15 cellular contexts compared by ENCODE assay signal in the genomic region with DNA sequence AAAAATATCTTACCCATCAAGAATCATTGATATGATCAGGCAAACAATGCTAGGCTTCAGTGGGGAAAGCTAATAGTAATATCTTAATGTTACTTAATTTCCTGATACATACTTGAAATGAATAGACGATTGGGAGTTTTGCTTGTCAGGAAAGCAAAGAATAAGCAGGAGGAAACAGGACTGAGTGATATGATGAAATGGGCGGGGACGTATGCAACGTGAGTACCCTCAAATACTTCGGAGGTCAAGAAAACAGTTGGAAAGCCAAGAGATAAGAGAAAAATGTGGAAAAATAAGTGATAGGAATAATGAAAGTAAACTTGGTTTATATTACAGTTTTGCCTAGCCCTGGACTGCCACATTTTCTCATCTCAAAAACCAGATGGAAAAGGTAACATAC. TPM values are rescaled to one million over a fixed set of nuclear protein-coding genes. Genes with fewer than 3 reads are reported as not detected.
DNase-seq lines count a peak whose midpoint lies in the region; ATAC-seq and TF ChIP-seq lines count a peak whose summit lies in the region.
"Had no signal": no experiment of that assay in that cellular context is flagged by ENCODE, and none has a peak within 500 bp of the region (broad histone marks: within the 10 kb centered on the region; RNA-seq: fewer than 3 reads in every experiment).

No MANE protein-coding gene starts in this region.

- TF ChIP-seq CTCF in VCaP (conservative IDR thresholded peaks at IDR 0.05) (no peak), ascending aorta (IDR thresholded peaks at IDR 0.05) (no peak), fibroblast of the aortic adventitia (IDR thresholded peaks at IDR 0.05; ENCODE audit: insufficient read depth, low read length) (no peak), thoracic aorta (IDR thresholded peaks at IDR 0.05) (no peak), prostate gland (IDR thresholded peaks at IDR 0.05) (no peak)

- no peaks in the 10 kb centered on the region for H3K4me1 ChIP-seq in ascending aorta
- peaks cover 0 to 25% of the 10 kb centered on the region in 2 donors for H3K4me1 ChIP-seq in thoracic aorta (ENCODE audit: control insufficient read depth in 1 of 2, low read depth in 2 of 2)
- H3K4me1 ChIP-seq in prostate gland (replicated peaks): no peaks in the 10 kb centered on the region

- H3K4me3 Mint-ChIP-seq in activated CD8-positive, alpha-beta memory T cell treated with anti-CD3 and anti-CD28 coated beads, Interleukin-2, amount 10 ng/mL, durations not matched to agents 7 days and 5 days: no peak overlapping the region
- H3K4me3 Mint-ChIP-seq: CD14-positive monocyte; CD8-positive, alpha-beta T cell; H9 had no signal

- peaks cover 3% of the 10 kb centered on the region for H3K36me3 Mint-ChIP-seq in activated CD8-positive, alpha-beta memory T cell treated with anti-CD3 and anti-CD28 coated beads, Interleukin-2, amount 10 ng/mL, durations not matched to agents 7 days and 5 days

- H3K9me3 ChIP-seq in ascending aorta: no peaks in the 10 kb centered on the region
- H3K9me3 ChIP-seq in thoracic aorta: no peaks in the 10 kb centered on the region
- H3K9me3 ChIP-seq in prostate gland: no peaks in the 10 kb centered on the region

- peak overlapping the region; percentile 9 to 35 for H3K4me3 ChIP-seq in ascending aorta
- H3K4me3 ChIP-seq in fibroblast of the aortic adventitia (ENCODE audit: low read depth, low read length): peak overlapping the region; percentile 29
- H3K4me3 ChIP-seq in thoracic aorta: peak overlapping the region; percentile 49
- H3K4me3 ChIP-seq in prostate gland: no peak overlapping the region

- no peaks in the 10 kb centered on the region for H3K9me3 Mint-ChIP-seq in activated CD8-positive, alpha-beta memory T cell treated with anti-CD3 and anti-CD28 coated beads, Interleukin-2, amount 10 ng/mL, durations not matched to agents 7 days and 5 days (ENCODE audit: low read depth)
- H3K9me3 Mint-ChIP-seq: CD14-positive monocyte; CD8-positive, alpha-beta T cell; H9 had no signal

- peak; percentile 19 for ATAC-seq in thoracic aorta (ENCODE audit: insufficient number of reproducible peaks, low FRiP score, low read depth)
- ATAC-seq in activated CD8-positive, alpha-beta memory T cell treated with anti-CD3 and anti-CD28 coated beads, Interleukin-2, amount 10 ng/mL, durations not matched to agents 7 days and 5 days: no peak
- ATAC-seq: CD8-positive, alpha-beta T cell; HepG2 had no signal

- H3K4me1 Mint-ChIP-seq in activated CD8-positive, alpha-beta memory T cell treated with anti-CD3 and anti-CD28 coated beads, Interleukin-2, amount 10 ng/mL, durations not matched to agents 7 days and 5 days: no peaks in the 10 kb centered on the region
- H3K4me1 Mint-ChIP-seq: CD14-positive monocyte, H9 had no signal

- H3K27ac ChIP-seq in VCaP (peak overlapping the region; percentile 41; the same call in 1 of the 2 replicates), ascending aorta (peak overlapping the region; percentile 60 to 67), thoracic aorta (peak overlapping the region; percentile 40 to 55), prostate gland (no peak overlapping the region)

- no peak overlapping the region for H3K27ac Mint-ChIP-seq in activated CD8-positive, alpha-beta memory T cell treated with anti-CD3 and anti-CD28 coated beads, Interleukin-2, amount 10 ng/mL, durations not matched to agents 7 days and 5 days
- H3K27ac Mint-ChIP-seq: CD8-positive, alpha-beta T cell; H9 had no signal

- no peak for TF ChIP-seq POLR2A in prostate gland (IDR thresholded peaks at IDR 0.05)

- no peak for DNase-seq in ascending aorta (ENCODE audit: low spot score in 2 of 2)
- DNase-seq in fibroblast of the aortic adventitia (ENCODE audit: low read depth): peak; percentile 70
- no peak for DNase-seq in thoracic aorta (ENCODE audit: low spot score)
- DNase-seq in activated CD8-positive, alpha-beta memory T cell treated with anti-CD3 and anti-CD28 coated beads, Interleukin-2, amount 10 ng/mL, durations not matched to agents 7 days and 5 days: no peak
- no peak for DNase-seq in prostate gland (ENCODE audit: low spot score)
- no peak for DNase-seq in foreskin melanocyte
- DNase-seq: CD8-positive, alpha-beta T cell; COR-L47; DND-41; GDM1; GOT3; H9 had no signal

- H3K36me3 ChIP-seq in ascending aorta: no peaks in the 10 kb centered on the region
- no peaks in the 10 kb centered on the region for H3K36me3 ChIP-seq in thoracic aorta
- H3K36me3 ChIP-seq in prostate gland: no peaks in the 10 kb centered on the region

- intact Hi-C loops in ascending aorta (cut with DNase I) (no loop called here), prostate gland (cut with DNase I) (no loop called here)

- H3K27me3 ChIP-seq in ascending aorta (no peaks in the 10 kb centered on the region), thoracic aorta (replicated peaks; ENCODE audit: insufficient read depth) (no peaks in the 10 kb centered on the region), prostate gland (replicated peaks; ENCODE audit: insufficient read depth) (no peaks in the 10 kb centered on the region)

- CTCF ChIA-PET in activated CD8-positive, alpha-beta memory T cell treated with anti-CD3 and anti-CD28 coated beads, Interleukin-2, amount 10 ng/mL, durations not matched to agents 7 days and 5 days (lab: Charles Lee): no interaction called here

- 87% methylated on average over 5 of the region's 5 CpGs for WGBS in prostate gland

- no peaks in the 10 kb centered on the region for H3K27me3 Mint-ChIP-seq in activated CD8-positive, alpha-beta memory T cell treated with anti-CD3 and anti-CD28 coated beads, Interleukin-2, amount 10 ng/mL, durations not matched to agents 7 days and 5 days

RNA-seq across cellular contexts. Expression of a gene that starts 49.2 kb away (rescaled TPM):
- total RNA-seq in ascending aorta (2.2 TPM), fibroblast of the aortic adventitia (ENCODE audit: low replicate concordance) (13.6 and 27.7 TPM in 2 replicates), thoracic aorta (10 to 100 TPM in 1 of 2 donors, 1 to 10 TPM in 1; 9.7 to 26.5 TPM), prostate gland (10 to 100 TPM; 16.0 to 20.8 TPM)
- 1 to 10 TPM; 5.0 to 7.1 TPM for total RNA-seq in activated CD8-positive, alpha-beta memory T cell treated with anti-CD3 and anti-CD28 coated beads, Interleukin-2, amount 10 ng/mL, durations not matched to agents 7 days and 5 days

RNA-seq across cellular contexts. Expression of a gene that starts 49.3 kb away (rescaled TPM):
- total RNA-seq in ascending aorta (14.4 TPM), fibroblast of the aortic adventitia (ENCODE audit: low replicate concordance) (17.3 and 57.1 TPM in 2 replicates), thoracic aorta (10 to 100 TPM; 25.3 to 71.1 TPM), prostate gland (10 to 100 TPM; 22.6 to 42.0 TPM)
- 10 to 100 TPM; 50.8 to 60.1 TPM for total RNA-seq in activated CD8-positive, alpha-beta memory T cell treated with anti-CD3 and anti-CD28 coated beads, Interleukin-2, amount 10 ng/mL, durations not matched to agents 7 days and 5 days

Comparison
In these comparisons a context has a peak if more than half of its experiments do, and no peak if none do; other contexts are left out.
1. H3K27ac ChIP-seq: peak in VCaP (single experiment), ascending aorta (2 of 2) and thoracic aorta (2 of 2); none in prostate gland (0 of 2).
2. H3K4me3 ChIP-seq: peak in ascending aorta (2 of 2), fibroblast of the aortic adventitia (single experiment) and thoracic aorta (single experiment); none in prostate gland (0 of 2).